ENCODE assay signal across 13 cellular contexts in genomic region chr6:12516070-12516469, GRCh38.
A peak's percentile ranks its signal among the peaks of the same experiment; 100 is the strongest.
DNase-seq lines count a peak whose midpoint lies in the region; ATAC-seq and TF ChIP-seq lines count a peak whose summit lies in the region.
"Had no signal": no experiment of that assay in that cellular context is flagged by ENCODE, and none has a peak within 500 bp of the region (broad histone marks: within the 10 kb centered on the region; RNA-seq: fewer than 3 reads in every experiment).

No MANE protein-coding gene starts in this region.

- peak overlapping the region; percentile 59; the same call in 1 of the 2 replicates for H2AFZ ChIP-seq in GM23338
- no peak overlapping the region for H2AFZ ChIP-seq in hepatocyte

- no peak overlapping the region for H3K4me3 Mint-ChIP-seq in GM23338
- H3K4me3 Mint-ChIP-seq: activated CD8-positive, alpha-beta T cell treated with anti-CD3 and anti-CD28 coated beads, Interleukin-2, amount 10 ng/mL, durations not matched to agents 7 days and 5 days; activated naive CD8-positive, alpha-beta T cell treated with anti-CD3 and anti-CD28 coated beads, Interleukin-2, amount 10 ng/mL, durations not matched to agents 7 days and 5 days had no signal

- H3K27me3 Mint-ChIP-seq in GM23338 (ENCODE audit: insufficient read depth, low read depth, poor library complexity) = no peaks in the 10 kb centered on the region

- H3K27me3 ChIP-seq in BE2C (no peaks in the 10 kb centered on the region), GM23338 (ENCODE audit: insufficient read depth) (no peaks in the 10 kb centered on the region), hepatocyte (no peaks in the 10 kb centered on the region)

- H3K9me2 ChIP-seq in GM23338 (ENCODE audit: insufficient read depth) (no peaks in the 10 kb centered on the region), hepatocyte (replicated peaks; ENCODE audit: insufficient read depth) (no peaks in the 10 kb centered on the region)

- H3K9me3 ChIP-seq in BE2C (no peaks in the 10 kb centered on the region), hepatocyte (ENCODE audit: low read depth) (no peaks in the 10 kb centered on the region)
- H3K9me3 ChIP-seq: prostate gland, thoracic aorta had no signal

- H3K36me3 ChIP-seq in BE2C (no peaks in the 10 kb centered on the region), GM23338 (ENCODE audit: insufficient read depth) (no peaks in the 10 kb centered on the region), hepatocyte (replicated peaks; ENCODE audit: insufficient read depth, low read depth) (no peaks in the 10 kb centered on the region)
- H3K36me3 ChIP-seq: prostate gland, thoracic aorta had no signal

- H3K36me3 Mint-ChIP-seq in GM23338 (ENCODE audit: low read depth) = no peaks in the 10 kb centered on the region
- H3K36me3 Mint-ChIP-seq in activated naive CD4-positive, alpha-beta T cell treated with anti-CD3 and anti-CD28 coated beads, Interleukin-2, amount 50 U/mL, for 72 hours = no peaks in the 10 kb centered on the region
- H3K36me3 Mint-ChIP-seq: activated naive CD8-positive, alpha-beta T cell treated with anti-CD3 and anti-CD28 coated beads, Interleukin-2, amount 10 ng/mL, durations not matched to agents 7 days and 5 days had no signal

- H3K79me2 ChIP-seq in GM23338 (replicated peaks; ENCODE audit: insufficient read depth) (no peaks in the 10 kb centered on the region), hepatocyte (no peaks in the 10 kb centered on the region)

- WGBS in hepatocyte (ENCODE audit: low lambda C conversion rate, missing lambda C conversion rate) = 76% methylated on average over 1 of the region's 1 CpG

- H3K4me1 ChIP-seq in BE2C = no peaks in the 10 kb centered on the region
- no peaks in the 10 kb centered on the region for H3K4me1 ChIP-seq in GM23338 (ENCODE audit: insufficient read depth)
- no peaks in the 10 kb centered on the region for H3K4me1 ChIP-seq in hepatocyte (ENCODE audit: insufficient read depth)
- H3K4me1 ChIP-seq: prostate gland had no signal

- H3K4me3 ChIP-seq in BE2C (ENCODE audit: low read depth, low read length) = peak overlapping the region; percentile 20; the same call in 1 of the 2 replicates
- H3K4me3 ChIP-seq in GM23338 = no peak overlapping the region
- H3K4me3 ChIP-seq in hepatocyte = no peak overlapping the region
- H3K4me3 ChIP-seq in coronary artery = no peak overlapping the region
- H3K4me3 ChIP-seq: prostate gland, thoracic aorta had no signal

- H3K4me1 Mint-ChIP-seq in GM23338 = no peaks in the 10 kb centered on the region
- H3K4me1 Mint-ChIP-seq: activated naive CD8-positive, alpha-beta T cell treated with anti-CD3 and anti-CD28 coated beads, Interleukin-2, amount 10 ng/mL, durations not matched to agents 7 days and 5 days had no signal

- H4K20me1 ChIP-seq in GM23338 (replicated peaks; ENCODE audit: insufficient read depth) (no peaks in the 10 kb centered on the region), hepatocyte (ENCODE audit: insufficient read depth, poor library complexity, severe bottlenecking) (no peaks in the 10 kb centered on the region)

- no peaks in the 10 kb centered on the region for H3F3A ChIP-seq in GM23338 (replicated peaks; ENCODE audit: low read depth)

- H3K27ac Mint-ChIP-seq in GM23338 = no peak overlapping the region
- H3K27ac Mint-ChIP-seq in activated naive CD4-positive, alpha-beta T cell treated with anti-CD3 and anti-CD28 coated beads, Interleukin-2, amount 50 U/mL, for 72 hours = no peak overlapping the region
- H3K27ac Mint-ChIP-seq: activated CD8-positive, alpha-beta T cell treated with anti-CD3 and anti-CD28 coated beads, Interleukin-2, amount 10 ng/mL, durations not matched to agents 7 days and 5 days; activated naive CD8-positive, alpha-beta T cell treated with anti-CD3 and anti-CD28 coated beads, Interleukin-2, amount 10 ng/mL, durations not matched to agents 7 days and 5 days had no signal

- TF ChIP-seq CTCF in BE2C (IDR thresholded peaks at IDR 0.05; ENCODE audit: low read depth, low read length) = no peak
- TF ChIP-seq CTCF in GM23338 (conservative IDR thresholded peaks at IDR 0.05; ENCODE audit: low read depth in 2 of 2) = no peak
- TF ChIP-seq CTCF in hepatocyte (IDR thresholded peaks at IDR 0.05; ENCODE audit: poor library complexity) = no peak
- no peak for TF ChIP-seq CTCF in coronary artery (IDR thresholded peaks at IDR 0.05)

- no peak overlapping the region for H3K27ac ChIP-seq in GM23338 (ENCODE audit: low read depth)
- H3K27ac ChIP-seq in hepatocyte = no peak overlapping the region
- no peak overlapping the region for H3K27ac ChIP-seq in coronary artery
- H3K27ac ChIP-seq: prostate gland, thoracic aorta had no signal

- no peak for ATAC-seq in GM23338
- no peak for ATAC-seq in activated naive CD4-positive, alpha-beta T cell treated with anti-CD3 and anti-CD28 coated beads, Interleukin-2, amount 50 U/mL, for 72 hours
- ATAC-seq: activated CD8-positive, alpha-beta T cell treated with anti-CD3 and anti-CD28 coated beads, Interleukin-2, amount 10 ng/mL, durations not matched to agents 7 days and 5 days had no signal

- DNase-seq in BE2C = no peak
- no peak for DNase-seq in GM23338 (ENCODE audit: low spot score)
- DNase-seq in RPMI7951 (ENCODE audit: low read depth) = peak; percentile 51
- peak; percentile 39 for DNase-seq in hepatocyte (ENCODE audit: low spot score)
- no peak for DNase-seq in stimulated activated CD8-positive, alpha-beta memory T cell treated with anti-CD3 and anti-CD28 coated beads, Interleukin-4, amount 100 ng/mL, for 48 hours
- no peak for DNase-seq in NCI-H446 (lab: John Stamatoyannopoulos, UW)
- DNase-seq in activated naive CD4-positive, alpha-beta T cell treated with anti-CD3 and anti-CD28 coated beads, Interleukin-2, amount 50 U/mL, for 72 hours (ENCODE audit: low spot score in 2 of 2) = no peak
- no peak for DNase-seq in coronary artery (ENCODE audit: low spot score)
- DNase-seq: activated CD8-positive, alpha-beta T cell treated with anti-CD3 and anti-CD28 coated beads, Interleukin-2, amount 10 ng/mL, durations not matched to agents 7 days and 5 days; activated naive CD8-positive, alpha-beta T cell treated with anti-CD3 and anti-CD28 coated beads, Interleukin-2, amount 10 ng/mL, durations not matched to agents 7 days and 5 days; NCI-H1694 had no signal

- H3K4me2 ChIP-seq in GM23338 (no peak overlapping the region), hepatocyte (no peak overlapping the region)

- H3K9me3 Mint-ChIP-seq in GM23338 = no peaks in the 10 kb centered on the region
- no peaks in the 10 kb centered on the region for H3K9me3 Mint-ChIP-seq in activated naive CD4-positive, alpha-beta T cell treated with anti-CD3 and anti-CD28 coated beads, Interleukin-2, amount 50 U/mL, for 72 hours
- H3K9me3 Mint-ChIP-seq: activated naive CD8-positive, alpha-beta T cell treated with anti-CD3 and anti-CD28 coated beads, Interleukin-2, amount 10 ng/mL, durations not matched to agents 7 days and 5 days had no signal

TF ChIP-seq in GM23338, 12 proteins besides CTCF, POLR2A, EP300 and RAD21 (continues in another document):
- no peak for TF ChIP-seq ZNF331 (CRISPR knock-in tag; IDR thresholded peaks at IDR 0.05; ENCODE audit: low read depth)
- no peak for TF ChIP-seq POLR2AphosphoS5 (IDR thresholded peaks at IDR 0.05; ENCODE audit: low read depth)
- no peak for TF ChIP-seq STAT1 (IDR thresholded peaks at IDR 0.05; ENCODE audit: unreplicated experiment)
- no peak for TF ChIP-seq EZH2 (IDR thresholded peaks at IDR 0.05; ENCODE audit: low read depth, unreplicated experiment)
- no peak for TF ChIP-seq ETS1 (IDR thresholded peaks at IDR 0.05)
- no peak for TF ChIP-seq JUNB (IDR thresholded peaks at IDR 0.05; ENCODE audit: unreplicated experiment)

Comparison
In these comparisons a context has a peak if more than half of its experiments do, and no peak if none do; other contexts are left out.
1. DNase-seq: peak in RPMI7951 (single experiment) and hepatocyte (single experiment); none in BE2C (single experiment), GM23338 (single experiment), stimulated activated CD8-positive, alpha-beta memory T cell treated with anti-CD3 and anti-CD28 coated beads, Interleukin-4, amount 100 ng/mL, for 48 hours (single experiment), NCI-H446 (0 of 2), activated naive CD4-positive, alpha-beta T cell treated with anti-CD3 and anti-CD28 coated beads, Interleukin-2, amount 50 U/mL, for 72 hours (0 of 2) and coronary artery (single experiment).